21 cellular contexts compared by ENCODE assay signal in genomic region chr2:43737855-43738254, GRCh38.
"Had no signal": no experiment of that assay in that cellular context is flagged by ENCODE, and none has a peak within 500 bp of the region (broad histone marks: within the 10 kb centered on the region; RNA-seq: fewer than 3 reads in every experiment).

No MANE protein-coding gene starts in this region.

- H3K9me3 Mint-ChIP-seq: activated B cell treated with CpG ODN at 0.5 μM for 24 hours; activated CD8-positive, alpha-beta T cell treated with anti-CD3 and anti-CD28 coated beads for 36 hours; activated naive CD8-positive, alpha-beta T cell treated with anti-CD3 and anti-CD28 coated beads for 36 hours; activated T-cell treated with anti-CD3 and anti-CD28 coated beads, Interleukin-2, amount 50 U/mL, for 72 hours; naive thymus-derived CD4-positive, alpha-beta T cell had no signal

- H3K9me3 ChIP-seq: neutrophil, right atrium auricular region, transverse colon had no signal

- FAIRE-seq: colon, endometrium, keratinocyte had no signal

- H3K36me3 ChIP-seq: cardiac muscle cell, neutrophil, right atrium auricular region, transverse colon had no signal

- H3K4me3 Mint-ChIP-seq: activated B cell treated with CpG ODN at 0.5 μM for 24 hours; activated CD8-positive, alpha-beta T cell treated with anti-CD3 and anti-CD28 coated beads for 36 hours; activated naive CD8-positive, alpha-beta T cell treated with anti-CD3 and anti-CD28 coated beads for 36 hours; activated T-cell treated with anti-CD3 and anti-CD28 coated beads, Interleukin-2, amount 50 U/mL, for 72 hours; naive thymus-derived CD4-positive, alpha-beta T cell had no signal

- H3K4me2 ChIP-seq: smooth muscle cell had no signal

- H3K27ac ChIP-seq: cardiac muscle cell, neutrophil, right atrium auricular region had no signal

- DNase-seq: activated B cell treated with CpG ODN at 0.5 μM for 24 hours; activated CD4-positive, alpha-beta T cell treated with anti-CD3 and anti-CD28 coated beads for 48 hours; activated CD8-positive, alpha-beta T cell treated with anti-CD3 and anti-CD28 coated beads for 36 hours; activated gamma-delta T cell treated with Interleukin-2 at 50 U/mL for 16 hours; activated naive CD8-positive, alpha-beta T cell treated with anti-CD3 and anti-CD28 coated beads for 36 hours; activated T-cell treated with anti-CD3 and anti-CD28 coated beads, Interleukin-2, amount 50 U/mL, for 72 hours; hippocampal formation; naive thymus-derived CD4-positive, alpha-beta T cell; stimulated activated CD4-positive, alpha-beta T cell treated with anti-CD3 and anti-CD28 coated beads, Interleukin-4, amount 100 ng/mL, for 4 hours; stimulated activated CD8-positive, alpha-beta memory T cell treated with anti-CD3 and anti-CD28 coated beads, Interleukin-4, amount 100 ng/mL, for 48 hours; stimulated activated naive CD4-positive, alpha-beta T cell treated with Interleukin-2 at 50 U/mL for 16 hours; substantia nigra; transverse colon had no signal

- H3K36me3 Mint-ChIP-seq: activated naive CD8-positive, alpha-beta T cell treated with anti-CD3 and anti-CD28 coated beads for 36 hours had no signal

- H3K4me1 ChIP-seq: right atrium auricular region, transverse colon had no signal

- H3K4me1 Mint-ChIP-seq: activated B cell treated with CpG ODN at 0.5 μM for 24 hours; activated naive CD8-positive, alpha-beta T cell treated with anti-CD3 and anti-CD28 coated beads for 36 hours; naive thymus-derived CD4-positive, alpha-beta T cell had no signal

- H3K4me3 ChIP-seq: cardiac muscle cell, right atrium auricular region, smooth muscle cell, transverse colon had no signal

- H3K27me3 Mint-ChIP-seq: activated naive CD8-positive, alpha-beta T cell treated with anti-CD3 and anti-CD28 coated beads for 36 hours had no signal

- H3K27ac Mint-ChIP-seq: activated B cell treated with CpG ODN at 0.5 μM for 24 hours; activated CD8-positive, alpha-beta T cell treated with anti-CD3 and anti-CD28 coated beads for 36 hours; activated naive CD8-positive, alpha-beta T cell treated with anti-CD3 and anti-CD28 coated beads for 36 hours; activated T-cell treated with anti-CD3 and anti-CD28 coated beads, Interleukin-2, amount 50 U/mL, for 72 hours; naive thymus-derived CD4-positive, alpha-beta T cell had no signal

- H3K27me3 ChIP-seq: cardiac muscle cell, right atrium auricular region, transverse colon had no signal

- ATAC-seq: activated CD8-positive, alpha-beta T cell treated with anti-CD3 and anti-CD28 coated beads for 36 hours; left lobe of liver; naive thymus-derived CD4-positive, alpha-beta T cell had no signal
